9 cellular contexts compared by ENCODE assay signal in the genomic region with DNA sequence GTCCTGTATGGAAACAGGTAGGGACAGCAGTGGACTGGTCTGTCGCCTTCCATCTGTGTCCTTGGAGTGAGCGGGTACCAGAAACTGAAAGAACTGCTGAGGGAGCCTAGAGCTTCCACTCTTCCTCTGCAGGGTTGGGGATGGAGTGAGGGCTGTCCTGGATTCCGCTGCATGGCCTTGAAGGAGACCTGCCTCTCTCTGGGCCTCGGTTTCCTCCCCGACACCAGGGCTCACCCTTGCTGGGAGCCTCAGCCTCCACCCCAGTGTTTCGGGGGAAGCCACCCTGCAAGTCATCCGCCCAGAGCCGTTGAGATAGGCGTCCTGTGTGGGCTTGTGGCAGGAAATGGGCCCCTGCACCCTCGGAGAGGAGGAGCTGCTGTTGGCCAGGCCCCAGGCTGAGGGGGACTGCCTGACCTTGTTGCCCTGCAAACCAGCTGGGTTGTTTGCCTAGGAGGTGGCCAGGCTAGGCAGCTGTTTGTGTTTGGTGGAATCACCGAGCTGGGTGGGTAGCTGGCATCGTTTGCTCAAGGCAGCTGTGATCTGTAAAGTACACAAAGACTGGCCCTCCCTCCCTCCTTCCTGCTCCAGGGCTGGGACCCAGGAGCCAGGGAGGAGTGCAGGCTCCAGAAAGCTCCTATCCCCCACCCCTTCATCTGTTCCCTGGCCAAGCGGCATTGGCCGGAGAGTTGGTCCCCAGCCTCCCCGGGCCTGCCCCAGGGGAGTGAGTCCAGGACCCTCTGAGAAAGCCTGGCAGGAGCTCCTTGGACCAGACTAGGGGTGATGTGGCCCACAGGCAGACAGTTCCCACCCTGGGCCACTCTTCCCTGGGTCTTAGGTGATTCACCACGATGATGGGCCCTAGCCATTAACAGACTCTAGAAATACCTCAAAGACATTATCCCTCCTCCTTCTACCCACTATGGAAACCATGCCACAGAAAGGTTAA. TPM values are rescaled to one million over a fixed set of nuclear protein-coding genes. Genes with fewer than 3 reads are reported as not detected.
DNase-seq lines count a peak whose midpoint lies in the region; ATAC-seq, FAIRE-seq and TF ChIP-seq lines count a peak whose summit lies in the region.
"Had no signal": no experiment of that assay in that cellular context is flagged by ENCODE, and none has a peak within 500 bp of the region (broad histone marks: within the 10 kb centered on the region; RNA-seq: fewer than 3 reads in every experiment).

No MANE protein-coding gene starts in this region.

- H3K27ac ChIP-seq in K562 (ENCODE audit: extremely low read depth, low read depth, low read length) = no peak overlapping the region

- H3K36me3 Mint-ChIP-seq in T-helper 2 cell treated with Interferon-gamma antibody and Interleukin-4, amounts not matched to agents 5 μg/mL and 100 μg/mL, for 36 hours (ENCODE audit: low read depth) = peaks cover 38% of the 10 kb centered on the region
- H3K36me3 Mint-ChIP-seq in nephron progenitor cell (ENCODE audit: low read depth) = no peaks in the 10 kb centered on the region

- peaks cover 34 to 75% of the 10 kb centered on the region in 2 experiments; a peak in 4 of 5 replicates for H3K27me3 ChIP-seq in K562 (ENCODE audit: control insufficient read depth in 2 of 2, insufficient read depth in 2 of 2, low read length in 2 of 2)

- peak overlapping the region; percentile 94 for H3K4me3 Mint-ChIP-seq in T-helper 2 cell treated with Interferon-gamma antibody and Interleukin-4, amounts not matched to agents 5 μg/mL and 100 μg/mL, for 36 hours
- H3K4me3 Mint-ChIP-seq in nephron progenitor cell = peak overlapping the region; percentile 65

- no peak for TF ChIP-seq CTCF in K562 (IDR thresholded peaks at IDR 0.05 in 2 of 3, conservative IDR thresholded peaks at IDR 0.05 in 1 of 3; ENCODE audit: insufficient read depth in 2 of 3, low read depth in 1 of 3, low read length in 3 of 3)
- no peak for TF ChIP-seq CTCF in nephron progenitor cell (IDR thresholded peaks at IDR 0.05)

- no peaks in the 10 kb centered on the region for H3K9me3 ChIP-seq in K562 (replicated peaks; ENCODE audit: control insufficient read depth, insufficient read depth, low read depth, low read length)

- peaks cover 63% of the 10 kb centered on the region for H3K4me1 Mint-ChIP-seq in T-helper 2 cell treated with Interferon-gamma antibody and Interleukin-4, amounts not matched to agents 5 μg/mL and 100 μg/mL, for 36 hours (ENCODE audit: low read depth)
- peaks cover 48% of the 10 kb centered on the region for H3K4me1 Mint-ChIP-seq in nephron progenitor cell

- H3K27me3 Mint-ChIP-seq in T-helper 2 cell treated with Interferon-gamma antibody and Interleukin-4, amounts not matched to agents 5 μg/mL and 100 μg/mL, for 36 hours (ENCODE audit: low read depth) = peaks cover 6% of the 10 kb centered on the region
- H3K27me3 Mint-ChIP-seq in nephron progenitor cell (ENCODE audit: low read depth, poor library complexity) = peaks cover 35% of the 10 kb centered on the region

- DNase-seq in T-helper 2 cell treated with Interferon-gamma antibody and Interleukin-4, amounts not matched to agents 5 μg/mL and 100 μg/mL, for 36 hours (ENCODE audit: low spot score) = peak; percentile 85
- DNase-seq in K562 (ENCODE audit: extremely low read depth in 1 of 4, low spot score in 3 of 4) = peak in 1 of 4 experiments; percentile 18
- no peak for DNase-seq in nephron progenitor cell
- no peak for DNase-seq in HuH-7 (ENCODE audit: low spot score)
- DNase-seq in posterior vena cava (ENCODE audit: low spot score) = no peak
- no peak for DNase-seq in NCI-H2107 treated with DMSO at 0.1 percent for 48 hours (lab: John Stamatoyannopoulos, UW; ENCODE audit: unreplicated experiment)

- H3K4me1 ChIP-seq in K562 (replicated peaks in 1 of 2; ENCODE audit: control insufficient read depth in 2 of 2, insufficient read depth in 2 of 2, low read length in 2 of 2) = peaks cover 0 to 20% of the 10 kb centered on the region in 2 experiments; a peak in 3 of 5 replicates

- 24% methylated on average over 16 of the region's 16 CpGs for WGBS in K562 (ENCODE audit: insufficient coverage, low coverage, missing lambda C conversion rate)

- peak overlapping the region; percentile 82 for H3K27ac Mint-ChIP-seq in T-helper 2 cell treated with Interferon-gamma antibody and Interleukin-4, amounts not matched to agents 5 μg/mL and 100 μg/mL, for 36 hours
- no peak overlapping the region for H3K27ac Mint-ChIP-seq in nephron progenitor cell

- H3K9me3 Mint-ChIP-seq in T-helper 2 cell treated with Interferon-gamma antibody and Interleukin-4, amounts not matched to agents 5 μg/mL and 100 μg/mL, for 36 hours = no peaks in the 10 kb centered on the region
- H3K9me3 Mint-ChIP-seq in nephron progenitor cell = no peaks in the 10 kb centered on the region

- no peaks in the 10 kb centered on the region for H3K79me2 ChIP-seq in K562 (ENCODE audit: control insufficient read depth, insufficient read depth, low read length)

- H3K36me3 ChIP-seq in K562 (ENCODE audit: control insufficient read depth, insufficient read depth, low read length) = no peaks in the 10 kb centered on the region

- no peak for TF ChIP-seq POLR2A in K562 (conservative IDR thresholded peaks at IDR 0.05)

- no peak for FAIRE-seq in K562 (lab: Jason Lieb, UNC)

- H4K20me1 ChIP-seq in K562 (replicated peaks; ENCODE audit: control insufficient read depth, insufficient read depth, low read length) = peaks cover 5% of the 10 kb centered on the region; the same call in 1 of the 2 replicates

- CTCF ChIA-PET in K562 (lab: Yijun Ruan, JAX; ENCODE audit: low intra/inter-chr PET ratio) = interaction anchor here (2.6 kb wide), 1 partner anchor 81 kb away, joined by 15 read pairs; no protein-coding TSS in a partner anchor

- BruUV-seq in K562 (replicated peaks; lab: Mats Ljungman, UMichigan) = no TSS peak

- H3K4me3 ChIP-seq in K562 = no peak overlapping the region

- intact Hi-C loops in K562 (cut with micrococcal nuclease) = no loop called here
- intact Hi-C loops in posterior vena cava (cut with DNase I) = no loop called here

- no peak overlapping the region for H2AFZ ChIP-seq in K562 (ENCODE audit: low read depth, low read length)

- no peak for TF ChIP-seq EP300 in K562 (IDR thresholded peaks at IDR 0.05; ENCODE audit: low read length)

- ATAC-seq in GM18511 (IDR thresholded peaks at IDR 0.05; ENCODE audit: unreplicated experiment) = peak; percentile 52
- peak; percentile 39 for ATAC-seq in HG03196 (IDR thresholded peaks at IDR 0.05; ENCODE audit: unreplicated experiment)
- ATAC-seq in K562 = peak; percentile 8; the same call in 1 of the 3 replicates

- in situ Hi-C loops in K562 (cut with MboI) = no loop called here

- POLR2A ChIA-PET in K562 (lab: Yijun Ruan, JAX) = interaction anchor here (0.6 to 1.0 kb wide), 4 partner anchors 39 to 1452 kb away, joined by 3 to 4 read pairs (median 4); no protein-coding TSS in a partner anchor

- no peak for TF ChIP-seq RAD21 in K562 (CRISPR knock-in tag; conservative IDR thresholded peaks at IDR 0.05 in 1 of 2, IDR thresholded peaks at IDR 0.05 in 1 of 2)

- H3K9ac ChIP-seq in K562 (ENCODE audit: insufficient read depth in 1 of 2, low read depth in 2 of 2, low read length in 2 of 2) = no peak overlapping the region; a peak in 1 of 4 replicates

- H3K4me2 ChIP-seq in K562 (ENCODE audit: insufficient read depth, low read length) = no peak overlapping the region

- no peaks in the 10 kb centered on the region for H3K9me1 ChIP-seq in K562 (ENCODE audit: control insufficient read depth, insufficient read depth, low read length)

RNA-seq across cellular contexts. Expression of gene RAB37, which starts 1.3 kb away (rescaled TPM):
- not detected in 2 replicates for total RNA-seq in K562 (2011; cell fraction: chromatin; rRNA removed; ENCODE audit: low replicate concordance)
- not detected in 2 replicates for total RNA-seq in K562 (2011; cell fraction: nucleolus; rRNA removed)
- total RNA-seq in K562 (2011; cell fraction: nucleoplasm; rRNA removed) = not detected in 2 replicates
- total RNA-seq in K562 (2014; rRNA removed) (not detected in 2 replicates), K562 (2014; rRNA removed; fragmentation: Illumina TruSeq; extraction: Trizol) (not detected in 2 replicates), K562 (2015; rRNA removed; fragmentation: Illumina TruSeq; extraction: Trizol) (0.11 and 0.23 TPM in 2 replicates), K562 (2021) (0.27 TPM in 1 of 2 replicates, not detected in the other), posterior vena cava (1 to 10 TPM; 1.1 to 1.6 TPM)
- polyA plus RNA-seq in K562 (2011; rRNA removed) (0.03 and 0.21 TPM in 2 replicates), K562 (2014; fragmentation: Illumina TruSeq; extraction: Trizol) (0.04 and 0.12 TPM in 2 replicates), K562 (2014; fragmentation: Nextera tagmentation; extraction: Ambion mirVana) (under 1 TPM in 1 of 2 experiments, not detected in 1; 0.03 TPM), K562 (2014; rRNA removed) (not detected in 2 replicates)
- 0.22 TPM in 1 of 2 replicates, not detected in the other for polyA plus RNA-seq in K562 (2011; cell fraction: cytosol; rRNA removed)
- 0.07 and 0.18 TPM in 2 replicates for polyA plus RNA-seq in K562 (2011; cell fraction: nucleus; rRNA removed)
- polyA plus RNA-seq in K562 (2012) = 0.19 and 0.22 TPM in 2 replicates
- 0.11 TPM in 1 of 2 replicates, not detected in the other for polyA minus RNA-seq in K562 (2011; rRNA and poly(A)+ RNA removed)
- not detected in 2 replicates for polyA minus RNA-seq in K562 (2011; cell fraction: cytosol; rRNA and poly(A)+ RNA removed)
- polyA minus RNA-seq in K562 (2011; cell fraction: nucleus; rRNA and poly(A)+ RNA removed) = not detected in 2 replicates

RNA-seq across cellular contexts. Expression of gene NHERF1, which starts 10.1 kb away (rescaled TPM):
- 18.4 and 49.5 TPM in 2 replicates for total RNA-seq in K562 (2011; cell fraction: chromatin; rRNA removed; ENCODE audit: low replicate concordance)
- 26.0 and 28.6 TPM in 2 replicates for total RNA-seq in K562 (2011; cell fraction: nucleolus; rRNA removed)
- 29.0 and 37.5 TPM in 2 replicates for total RNA-seq in K562 (2011; cell fraction: nucleoplasm; rRNA removed)
- 35.5 and 51.8 TPM in 2 replicates for total RNA-seq in K562 (2014; rRNA removed)
- 23.8 and 30.5 TPM in 2 replicates for total RNA-seq in K562 (2014; rRNA removed; fragmentation: Illumina TruSeq; extraction: Trizol)
- total RNA-seq in K562 (2015; rRNA removed; fragmentation: Illumina TruSeq; extraction: Trizol) = 38.9 and 40.2 TPM in 2 replicates
- 79.9 and 88.0 TPM in 2 replicates for total RNA-seq in K562 (2021)
- polyA plus RNA-seq in K562 (2011; rRNA removed) = 36.9 and 45.6 TPM in 2 replicates
- 59.4 and 62.4 TPM in 2 replicates for polyA plus RNA-seq in K562 (2011; cell fraction: cytosol; rRNA removed)
- polyA plus RNA-seq in K562 (2011; cell fraction: nucleus; rRNA removed) = 36.7 and 44.4 TPM in 2 replicates
- polyA plus RNA-seq in K562 (2012) = 42.9 and 66.5 TPM in 2 replicates
- 64.8 and 78.7 TPM in 2 replicates for polyA plus RNA-seq in K562 (2014; fragmentation: Illumina TruSeq; extraction: Trizol)
- polyA plus RNA-seq in K562 (2014; fragmentation: Nextera tagmentation; extraction: Ambion mirVana) = 10 to 100 TPM; 11.4 to 20.6 TPM
- polyA plus RNA-seq in K562 (2014; rRNA removed) = 44.9 and 50.1 TPM in 2 replicates
- polyA minus RNA-seq in K562 (2011; rRNA and poly(A)+ RNA removed) = 29.5 and 44.1 TPM in 2 replicates
- 35.7 and 39.5 TPM in 2 replicates for polyA minus RNA-seq in K562 (2011; cell fraction: cytosol; rRNA and poly(A)+ RNA removed)
- 8.5 and 9.6 TPM in 2 replicates for polyA minus RNA-seq in K562 (2011; cell fraction: nucleus; rRNA and poly(A)+ RNA removed)
- total RNA-seq in posterior vena cava = 10 to 100 TPM in 1 of 2 donors, 1 to 10 TPM in 1; 7.0 to 11.5 TPM

RNA-seq across cellular contexts. Expression of gene CD300LF, which starts 25.6 kb away (rescaled TPM):
- not detected in 2 replicates for total RNA-seq in K562 (2011; cell fraction: chromatin; rRNA removed; ENCODE audit: low replicate concordance)
- not detected in 2 replicates for total RNA-seq in K562 (2011; cell fraction: nucleolus; rRNA removed)
- total RNA-seq in K562 (2011; cell fraction: nucleoplasm; rRNA removed) = not detected in 2 replicates
- not detected in 2 replicates for total RNA-seq in K562 (2014; rRNA removed)
- total RNA-seq in K562 (2014; rRNA removed; fragmentation: Illumina TruSeq; extraction: Trizol) = not detected in 2 replicates
- total RNA-seq in K562 (2015; rRNA removed; fragmentation: Illumina TruSeq; extraction: Trizol) = not detected in 2 replicates
- total RNA-seq in K562 (2021) = not detected in 2 replicates
- polyA plus RNA-seq in K562 (2011; rRNA removed) = not detected in 2 replicates
- polyA plus RNA-seq in K562 (2011; cell fraction: cytosol; rRNA removed) = not detected in 2 replicates
- polyA plus RNA-seq in K562 (2011; cell fraction: nucleus; rRNA removed) = not detected in 2 replicates
- not detected in 2 replicates for polyA plus RNA-seq in K562 (2012)
- polyA plus RNA-seq in K562 (2014; fragmentation: Illumina TruSeq; extraction: Trizol) = not detected in 2 replicates
- polyA plus RNA-seq in K562 (2014; fragmentation: Nextera tagmentation; extraction: Ambion mirVana) = not detected
- not detected in 2 replicates for polyA plus RNA-seq in K562 (2014; rRNA removed)
- not detected in 2 replicates for polyA minus RNA-seq in K562 (2011; rRNA and poly(A)+ RNA removed)
- not detected in 2 replicates for polyA minus RNA-seq in K562 (2011; cell fraction: cytosol; rRNA and poly(A)+ RNA removed)
- not detected in 2 replicates for polyA minus RNA-seq in K562 (2011; cell fraction: nucleus; rRNA and poly(A)+ RNA removed)
- 1 to 10 TPM in 1 of 2 donors, under 1 TPM in 1; 0.48 to 3.1 TPM for total RNA-seq in posterior vena cava
- total RNA-seq: T-helper 1 cell treated with Interleukin-12 subunit alpha and Interleukin-12 subunit beta and Interleukin-4 antibody, amounts not matched to agents 30 ng/mL and 1 ng/mL, for 36 hours had no signal

RNA-seq across cellular contexts. Expression of gene NAT9, which starts 37.8 kb away (rescaled TPM):
- total RNA-seq in K562 (2011; cell fraction: chromatin; rRNA removed; ENCODE audit: low replicate concordance) = 145 and 300 TPM in 2 replicates
- total RNA-seq in K562 (2011; cell fraction: nucleolus; rRNA removed) = 204 and 205 TPM in 2 replicates
- 164 and 167 TPM in 2 replicates for total RNA-seq in K562 (2011; cell fraction: nucleoplasm; rRNA removed)
- total RNA-seq in K562 (2014; rRNA removed) (28.8 and 31.9 TPM in 2 replicates), K562 (2014; rRNA removed; fragmentation: Illumina TruSeq; extraction: Trizol) (28.3 and 42.2 TPM in 2 replicates), K562 (2015; rRNA removed; fragmentation: Illumina TruSeq; extraction: Trizol) (39.4 and 40.8 TPM in 2 replicates), K562 (2021) (56.8 and 63.6 TPM in 2 replicates), posterior vena cava (10 to 100 TPM; 26.8 to 31.7 TPM)
- polyA plus RNA-seq in K562 (2011; rRNA removed) (42.4 and 52.0 TPM in 2 replicates), K562 (2014; fragmentation: Illumina TruSeq; extraction: Trizol) (37.1 and 39.9 TPM in 2 replicates), K562 (2014; fragmentation: Nextera tagmentation; extraction: Ambion mirVana) (1 to 10 TPM; 4.2 to 5.9 TPM), K562 (2014; rRNA removed) (59.9 and 63.8 TPM in 2 replicates)
- 38.3 and 39.8 TPM in 2 replicates for polyA plus RNA-seq in K562 (2011; cell fraction: cytosol; rRNA removed)
- polyA plus RNA-seq in K562 (2011; cell fraction: nucleus; rRNA removed) = 305 and 323 TPM in 2 replicates
- polyA plus RNA-seq in K562 (2012) = 49.7 and 52.4 TPM in 2 replicates
- 30.1 and 37.1 TPM in 2 replicates for polyA minus RNA-seq in K562 (2011; rRNA and poly(A)+ RNA removed)
- 9.9 and 11.5 TPM in 2 replicates for polyA minus RNA-seq in K562 (2011; cell fraction: cytosol; rRNA and poly(A)+ RNA removed)
- 60.3 and 89.4 TPM in 2 replicates for polyA minus RNA-seq in K562 (2011; cell fraction: nucleus; rRNA and poly(A)+ RNA removed)
